ENCODE assay signal across 8 cellular contexts in genomic region chr1:61254629-61255323, GRCh38.
A peak's percentile ranks its signal among the peaks of the same experiment; 100 is the strongest.
DNase-seq lines count a peak whose midpoint lies in the region; ATAC-seq and TF ChIP-seq lines count a peak whose summit lies in the region.

No MANE protein-coding gene starts in this region.

- no peak for TF ChIP-seq CTCF in fibroblast of mammary gland (conservative IDR thresholded peaks at IDR 0.05; ENCODE audit: control insufficient read depth, insufficient read depth, low read depth, low read length)
- no peak for TF ChIP-seq CTCF in psoas muscle (IDR thresholded peaks at IDR 0.05)

- H3K27me3 ChIP-seq in psoas muscle (ENCODE audit: insufficient read depth in 3 of 3, low read length in 2 of 3) = no peaks in the 10 kb centered on the region

- H3K9me3 ChIP-seq in SK-N-MC (ENCODE audit: low read depth, low read length) (no peaks in the 10 kb centered on the region), psoas muscle (no peaks in the 10 kb centered on the region)

- H3K9ac ChIP-seq in SK-N-MC (ENCODE audit: insufficient read length) = peak overlapping the region; percentile 39

- peaks cover 12% of the 10 kb centered on the region for H3K27me3 Mint-ChIP-seq in activated T-helper 1 cell treated with anti-CD3 and anti-CD28 coated beads, Interleukin-12 subunit alpha, Interleukin-12 subunit beta, Interleukin-2, Interleukin-4 antibody, amounts not matched to agents 30 ng/mL and 10 ng/mL and 1 ng/mL, durations not matched to agents 14 hours and 24 hours and 36 hours (ENCODE audit: insufficient read depth)

- DNase-seq in Daoy (ENCODE audit: low read depth) (peak; percentile 22), SK-N-MC (ENCODE audit: low read depth, low spot score) (peak; percentile 91), fibroblast of mammary gland (ENCODE audit: low read depth) (peak; percentile 77), psoas muscle (no peak), DMS53 (lab: John Stamatoyannopoulos, UW) (no peak)
- no peak for DNase-seq in activated T-helper 1 cell treated with anti-CD3 and anti-CD28 coated beads, Interleukin-12 subunit alpha, Interleukin-12 subunit beta, Interleukin-2, Interleukin-4 antibody, amounts not matched to agents 30 ng/mL and 10 ng/mL and 1 ng/mL, durations not matched to agents 14 hours and 24 hours and 36 hours (ENCODE audit: low spot score)

- intact Hi-C loops in psoas muscle (cut with DNase I) = no loop called here
- intact Hi-C loops in activated T-helper 1 cell treated with anti-CD3 and anti-CD28 coated beads, Interleukin-12 subunit alpha, Interleukin-12 subunit beta, Interleukin-2, Interleukin-4 antibody, amounts not matched to agents 30 ng/mL and 10 ng/mL and 1 ng/mL, durations not matched to agents 14 hours and 24 hours and 36 hours (cut with micrococcal nuclease) = no loop called here

- no peak overlapping the region for H3K4me3 Mint-ChIP-seq in activated T-helper 1 cell treated with anti-CD3 and anti-CD28 coated beads, Interleukin-12 subunit alpha, Interleukin-12 subunit beta, Interleukin-2, Interleukin-4 antibody, amounts not matched to agents 30 ng/mL and 10 ng/mL and 1 ng/mL, durations not matched to agents 14 hours and 24 hours and 36 hours

- peaks cover 11% of the 10 kb centered on the region for H3K4me1 Mint-ChIP-seq in activated T-helper 1 cell treated with anti-CD3 and anti-CD28 coated beads, Interleukin-12 subunit alpha, Interleukin-12 subunit beta, Interleukin-2, Interleukin-4 antibody, amounts not matched to agents 30 ng/mL and 10 ng/mL and 1 ng/mL, durations not matched to agents 14 hours and 24 hours and 36 hours (ENCODE audit: low read depth)

- peak; percentile 32 to 51 (median 41) for ATAC-seq in psoas muscle
- no peak for ATAC-seq in HG02678 (IDR thresholded peaks at IDR 0.05; ENCODE audit: unreplicated experiment)
- no peak for ATAC-seq in HG02642 (IDR thresholded peaks at IDR 0.05; ENCODE audit: poor library complexity, unreplicated experiment)

- no peaks in the 10 kb centered on the region for H3K9me3 Mint-ChIP-seq in activated T-helper 1 cell treated with anti-CD3 and anti-CD28 coated beads, Interleukin-12 subunit alpha, Interleukin-12 subunit beta, Interleukin-2, Interleukin-4 antibody, amounts not matched to agents 30 ng/mL and 10 ng/mL and 1 ng/mL, durations not matched to agents 14 hours and 24 hours and 36 hours

- no peaks in the 10 kb centered on the region for H3K36me3 Mint-ChIP-seq in activated T-helper 1 cell treated with anti-CD3 and anti-CD28 coated beads, Interleukin-12 subunit alpha, Interleukin-12 subunit beta, Interleukin-2, Interleukin-4 antibody, amounts not matched to agents 30 ng/mL and 10 ng/mL and 1 ng/mL, durations not matched to agents 14 hours and 24 hours and 36 hours (ENCODE audit: low read depth)

- no peak overlapping the region for H3K27ac Mint-ChIP-seq in activated T-helper 1 cell treated with anti-CD3 and anti-CD28 coated beads, Interleukin-12 subunit alpha, Interleukin-12 subunit beta, Interleukin-2, Interleukin-4 antibody, amounts not matched to agents 30 ng/mL and 10 ng/mL and 1 ng/mL, durations not matched to agents 14 hours and 24 hours and 36 hours

- no peaks in the 10 kb centered on the region for H3K36me3 ChIP-seq in SK-N-MC (ENCODE audit: insufficient read depth, low read length)
- H3K36me3 ChIP-seq in psoas muscle (ENCODE audit: insufficient read depth in 1 of 2, low read depth in 1 of 2) = no peaks in the 10 kb centered on the region

- H3K4me3 ChIP-seq in SK-N-MC = peak overlapping the region; percentile 75
- peak overlapping the region; percentile 40 for H3K4me3 ChIP-seq in fibroblast of mammary gland (ENCODE audit: control insufficient read depth, low read depth, low read length)
- peak overlapping the region; percentile 55 for H3K4me3 ChIP-seq in psoas muscle

- WGBS in psoas muscle, 3 donors = 12 to 19% (median 13%) methylated on average over 6 of the region's 6 CpGs

- peak overlapping the region; percentile 86 for H3K27ac ChIP-seq in SK-N-MC
- peak overlapping the region; percentile 71 for H3K27ac ChIP-seq in psoas muscle

- H3K4me1 ChIP-seq in psoas muscle = peaks cover 48% of the 10 kb centered on the region

Comparison
In these comparisons a context has a peak if more than half of its experiments do, and no peak if none do; other contexts are left out.
1. DNase-seq: peak in Daoy (single experiment), SK-N-MC (single experiment) and fibroblast of mammary gland (single experiment); none in psoas muscle (0 of 2), DMS53 (single experiment) and activated T-helper 1 cell treated with anti-CD3 and anti-CD28 coated beads, Interleukin-12 subunit alpha, Interleukin-12 subunit beta, Interleukin-2, Interleukin-4 antibody, amounts not matched to agents 30 ng/mL and 10 ng/mL and 1 ng/mL, durations not matched to agents 14 hours and 24 hours and 36 hours (single experiment).
2. ATAC-seq: peak in psoas muscle (4 of 4); none in HG02678 (single experiment) and HG02642 (single experiment).
3. Peak in every context shown above with its lines, with median percentiles within 50 percentile points of each other: H3K4me3 ChIP-seq.